27 cellular contexts compared by ENCODE assay signal in genomic region chr19:31518626-31519025, GRCh38.
DNase-seq lines count a peak whose midpoint lies in the region; FAIRE-seq and TF ChIP-seq lines count a peak whose summit lies in the region.
"Had no signal": no experiment of that assay in that cellular context is flagged by ENCODE, and none has a peak within 500 bp of the region (broad histone marks: within the 10 kb centered on the region; RNA-seq: fewer than 3 reads in every experiment).

No MANE protein-coding gene starts in this region.

- H3K23ac ChIP-seq in mesenchymal stem cell (ENCODE audit: low read length in 2 of 2) (no peak overlapping the region), trophoblast cell (ENCODE audit: low read length) (no peak overlapping the region)

- H2AFZ ChIP-seq in mesenchymal stem cell (ENCODE audit: low read depth, low read length) (no peak overlapping the region), trophoblast cell (ENCODE audit: insufficient read depth, low read length, poor library complexity) (no peak overlapping the region)
- H2AFZ ChIP-seq: GM23248, PC-9 had no signal

- no peak overlapping the region for H2AK5ac ChIP-seq in mesenchymal stem cell (ENCODE audit: low read length, severe bottlenecking)
- H2AK5ac ChIP-seq in trophoblast cell (ENCODE audit: low read length): no peak overlapping the region

- H3K36me3 ChIP-seq in mesenchymal stem cell (ENCODE audit: control insufficient read depth in 1 of 2, insufficient read depth in 2 of 2, low read depth in 1 of 2, low read length in 2 of 2): no peaks in the 10 kb centered on the region
- H3K36me3 ChIP-seq in trophoblast cell (ENCODE audit: control insufficient read depth in 1 of 2, insufficient read depth in 2 of 2, low read length in 2 of 2): no peaks in the 10 kb centered on the region
- H3K36me3 ChIP-seq in HAP-1 (replicated peaks): no peaks in the 10 kb centered on the region
- H3K36me3 ChIP-seq in tibial nerve: no peaks in the 10 kb centered on the region
- H3K36me3 ChIP-seq: gastroesophageal sphincter, lower lobe of right lung had no signal

- H4K12ac ChIP-seq in trophoblast cell (ENCODE audit: low read depth, low read length): no peak overlapping the region

- H3K18ac ChIP-seq in mesenchymal stem cell (ENCODE audit: low read depth in 1 of 2, low read length in 2 of 2) (no peak overlapping the region), trophoblast cell (ENCODE audit: low read length) (no peak overlapping the region)

- TF ChIP-seq CTCF in D721Med (IDR thresholded peaks at IDR 0.05; ENCODE audit: insufficient read depth, missing control alignments) (no peak), tibial nerve (IDR thresholded peaks at IDR 0.05) (no peak)

- in situ Hi-C loops in HAP-1 (cut with MboI; ENCODE audit: low sequenced_read_pairs): no loop called here

- H3K9me3 ChIP-seq in mesenchymal stem cell (ENCODE audit: control insufficient read depth, low read length) (peaks cover 5% of the 10 kb centered on the region), trophoblast cell (ENCODE audit: insufficient read depth, low read depth, low read length) (no peaks in the 10 kb centered on the region), HAP-1 (no peaks in the 10 kb centered on the region), tibial nerve (peaks cover 0 to 8% (median 4%) of the 10 kb centered on the region in 4 donors)
- H3K9me3 ChIP-seq: lower lobe of right lung had no signal

- H4K91ac ChIP-seq in mesenchymal stem cell (ENCODE audit: low read length): no peak overlapping the region
- no peak overlapping the region for H4K91ac ChIP-seq in trophoblast cell (ENCODE audit: low read depth, low read length)

- H2BK15ac ChIP-seq in mesenchymal stem cell (ENCODE audit: low read depth, poor library complexity, severe bottlenecking): no peak overlapping the region

- no peak overlapping the region for H2BK12ac ChIP-seq in mesenchymal stem cell (ENCODE audit: low read length in 2 of 2)
- H2BK12ac ChIP-seq in trophoblast cell (ENCODE audit: low read length): no peak overlapping the region

- H3K27me3 ChIP-seq in mesenchymal stem cell (ENCODE audit: control insufficient read depth in 1 of 2, insufficient read depth in 1 of 2, low read length in 2 of 2) (peaks cover 0 to 20% of the 10 kb centered on the region in 2 experiments), trophoblast cell (ENCODE audit: insufficient read depth, low read length) (no peaks in the 10 kb centered on the region), HAP-1 (ENCODE audit: low read depth) (no peaks in the 10 kb centered on the region), tibial nerve (no peaks in the 10 kb centered on the region)

- TF ChIP-seq EP300 in tibial nerve (IDR thresholded peaks at IDR 0.05): no peak

- no peaks in the 10 kb centered on the region for H3K79me2 ChIP-seq in trophoblast cell (ENCODE audit: control insufficient read depth, insufficient read depth, low read length, poor library complexity)

- H2BK120ac ChIP-seq in mesenchymal stem cell (ENCODE audit: low read depth, low read length): no peak overlapping the region
- no peak overlapping the region for H2BK120ac ChIP-seq in trophoblast cell (ENCODE audit: insufficient read depth, low read length, poor library complexity)

- H3K4me3 ChIP-seq in mesenchymal stem cell (ENCODE audit: insufficient read depth in 1 of 2, low read depth in 1 of 2, low read length in 2 of 2) (no peak overlapping the region), trophoblast cell (ENCODE audit: low read depth, low read length) (no peak overlapping the region), HAP-1 (no peak overlapping the region), tibial nerve (no peak overlapping the region)
- H3K4me3 ChIP-seq: A549, gastroesophageal sphincter, GM23248, lower lobe of right lung, PC-9 had no signal

- H4K8ac ChIP-seq in mesenchymal stem cell (ENCODE audit: low read length) (no peak overlapping the region), trophoblast cell (ENCODE audit: low read depth, low read length) (no peak overlapping the region)

- H3K79me1 ChIP-seq in mesenchymal stem cell (replicated peaks; ENCODE audit: low read length, poor library complexity, severe bottlenecking) (no peaks in the 10 kb centered on the region), trophoblast cell (ENCODE audit: low read length) (no peaks in the 10 kb centered on the region)

- no peak for DNase-seq in D721Med (ENCODE audit: insufficient read length, low spot score)
- peak; percentile 9 for DNase-seq in SK-N-DZ (ENCODE audit: low spot score)
- peak; percentile 59 for DNase-seq in mesenchymal stem cell
- DNase-seq in trophoblast cell: peak; percentile 43 to 66
- DNase-seq in HAP-1 (ENCODE audit: low spot score in 2 of 2): no peak
- no peak for DNase-seq in tibial nerve (ENCODE audit: low spot score in 2 of 2)
- DNase-seq in amniotic stem cell (lab: John Stamatoyannopoulos, UW): no peak
- no peak for DNase-seq in stimulated activated naive CD4-positive, alpha-beta T cell (lab: John Stamatoyannopoulos, UW)
- DNase-seq: activated CD4-positive, alpha-beta T cell treated with anti-CD3 and anti-CD28 coated beads for 36 hours; activated CD8-positive, alpha-beta memory T cell treated with anti-CD3 and anti-CD28 coated beads, Interleukin-2, amount 50 U/mL, for 48 hours; activated CD8-positive, alpha-beta T cell treated with anti-CD3 and anti-CD28 coated beads for 36 hours; activated naive CD4-positive, alpha-beta T cell treated with anti-CD3 and anti-CD28 coated beads, Interleukin-2, amount 10 ng/mL, durations not matched to agents 7 days and 5 days; Calu3; CD4-positive, CD25-positive, alpha-beta regulatory T cell; GM23248; HFFc6; hippocampal formation; lower lobe of right lung; NCI-H1048; NCI-H1694 treated with DMSO at 0.1 percent for 48 hours; NCI-H2171; PC-9; SHP77; stimulated activated naive CD4-positive, alpha-beta T cell treated with Interleukin-2 at 50 U/mL for 16 hours had no signal

- H3K4me2 ChIP-seq in mesenchymal stem cell (ENCODE audit: low read length, poor library complexity, severe bottlenecking) (no peak overlapping the region), trophoblast cell (ENCODE audit: low read length) (no peak overlapping the region)
- H3K4me2 ChIP-seq: A549, PC-9 had no signal

- FAIRE-seq in D721Med (lab: Jason Lieb, UNC): peak; percentile 85
- FAIRE-seq: A549, endothelial cell of umbilical vein had no signal

- TF ChIP-seq POLR2A in tibial nerve (IDR thresholded peaks at IDR 0.05): no peak

- H3K9ac ChIP-seq in mesenchymal stem cell (ENCODE audit: low read length) (no peak overlapping the region), trophoblast cell (ENCODE audit: low read length) (no peak overlapping the region)
- H3K9ac ChIP-seq: GM23248 had no signal

- H2BK5ac ChIP-seq in mesenchymal stem cell (ENCODE audit: low read depth, low read length, poor library complexity, severe bottlenecking) (no peak overlapping the region), trophoblast cell (ENCODE audit: low read depth, low read length, poor library complexity) (no peak overlapping the region)

- 30% methylated on average over 8 of the region's 8 CpGs for WGBS in mesenchymal stem cell
- WGBS in trophoblast cell (ENCODE audit: extremely low coverage, insufficient coverage, insufficient read length): no CpG with 5 or more reads among the region's 8 CpGs
- 57% methylated on average over 8 of the region's 8 CpGs for WGBS in tibial nerve, 2 donors

- H3K27ac ChIP-seq in mesenchymal stem cell (ENCODE audit: low read length, poor library complexity, severe bottlenecking) (no peak overlapping the region), trophoblast cell (ENCODE audit: low read depth, low read length) (no peak overlapping the region), tibial nerve (peak overlapping the region in 1 of 4 donors; percentile 6)
- H3K27ac ChIP-seq: A549, gastroesophageal sphincter, GM23248, lower lobe of right lung, PC-9 had no signal

- H3K14ac ChIP-seq in mesenchymal stem cell (ENCODE audit: low read length in 2 of 2): no peak overlapping the region
- no peak overlapping the region for H3K14ac ChIP-seq in trophoblast cell (ENCODE audit: low read length)

- H3K4me1 ChIP-seq in mesenchymal stem cell (ENCODE audit: control insufficient read depth, insufficient read depth, low read depth, low read length): no peaks in the 10 kb centered on the region
- no peaks in the 10 kb centered on the region for H3K4me1 ChIP-seq in trophoblast cell (ENCODE audit: control insufficient read depth in 1 of 2, insufficient read depth in 2 of 2, low read length in 2 of 2)
- H3K4me1 ChIP-seq in HAP-1: no peaks in the 10 kb centered on the region
- H3K4me1 ChIP-seq in tibial nerve: no peaks in the 10 kb centered on the region
- H3K4me1 ChIP-seq: A549, gastroesophageal sphincter, lower lobe of right lung had no signal

- peak overlapping the region in 1 of 2 experiments; percentile 67 for H3K4ac ChIP-seq in mesenchymal stem cell (ENCODE audit: low read depth in 1 of 2, low read length in 2 of 2)
- H3K4ac ChIP-seq in trophoblast cell (ENCODE audit: low read depth, low read length): no peak overlapping the region

Comparison
In these comparisons a context has a peak if more than half of its experiments do, and no peak if none do; other contexts are left out.
1. DNase-seq: peak in SK-N-DZ (single experiment), mesenchymal stem cell (single experiment) and trophoblast cell (2 of 2); none in D721Med (single experiment), HAP-1 (0 of 2), tibial nerve (0 of 2), amniotic stem cell (single experiment) and stimulated activated naive CD4-positive, alpha-beta T cell (0 of 6).